Comparison of ENCODE assay signal across 8 cellular contexts in the genomic region with DNA sequence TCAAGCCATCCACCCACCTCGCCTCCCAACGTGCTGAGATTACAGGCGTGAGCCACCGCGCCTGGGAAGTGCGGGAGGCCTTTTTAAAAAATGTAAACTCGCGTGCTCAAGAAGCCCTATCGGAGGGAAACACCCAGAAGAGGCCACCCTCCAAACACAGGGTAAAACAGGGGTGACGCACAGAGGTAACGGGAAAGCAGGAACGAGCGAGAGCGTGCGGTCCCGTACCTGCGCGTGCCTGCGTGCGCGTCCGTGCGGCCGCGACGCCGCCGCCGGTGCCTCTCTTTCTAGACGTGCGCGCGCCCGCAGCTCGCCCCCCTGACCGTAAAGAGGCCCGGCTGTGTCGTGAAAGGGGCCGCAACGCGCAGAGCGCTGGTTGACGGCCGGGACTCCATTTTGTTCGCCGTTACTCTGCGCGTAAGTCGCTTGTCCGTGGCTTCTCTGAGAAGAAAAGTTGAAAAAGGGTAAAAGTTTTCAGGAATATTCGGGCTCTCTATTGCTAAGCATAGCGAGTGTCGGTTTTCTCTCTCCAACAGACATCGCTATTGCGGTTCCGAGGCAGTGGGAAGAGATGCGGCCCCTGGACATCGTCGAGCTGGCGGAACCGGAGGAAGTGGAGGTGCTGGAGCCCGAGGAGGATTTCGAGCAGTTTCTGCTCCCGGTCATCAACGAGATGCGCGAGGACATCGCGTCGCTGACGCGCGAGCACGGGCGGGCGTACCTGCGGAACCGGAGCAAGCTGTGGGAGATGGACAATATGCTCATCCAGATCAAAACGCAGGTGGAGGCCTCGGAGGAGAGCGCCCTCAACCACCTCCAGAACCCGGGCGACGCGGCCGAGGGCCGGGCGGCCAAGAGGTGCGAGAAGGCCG. TPM values are rescaled to one million over a fixed set of nuclear protein-coding genes. Genes with fewer than 3 reads are reported as not detected.
DNase-seq lines count a peak whose midpoint lies in the region; ATAC-seq, FAIRE-seq and TF ChIP-seq lines count a peak whose summit lies in the region.

TSS of gene MRFAP1 (plus strand) at position 394 of the 872 bp plus-strand sequence. CDS start at position 572, 178 bp downstream.

- H3K36me3 ChIP-seq in trophoblast cell (ENCODE audit: control insufficient read depth in 1 of 2, insufficient read depth in 2 of 2, low read length in 2 of 2) (peaks cover 5 to 11% of the 10 kb centered on the region in 2 experiments), tibial nerve (peaks cover 0 to 24% (median 0%) of the 10 kb centered on the region in 3 donors)

- peak within 1 kb of the TSS; percentile 69 for H4K91ac ChIP-seq in trophoblast cell (ENCODE audit: low read depth, low read length)

- H3K27me3 ChIP-seq in trophoblast cell (ENCODE audit: insufficient read depth, low read length) (no peaks in the 10 kb centered on the region), tibial nerve (no peaks in the 10 kb centered on the region)

- peak within 1 kb of the TSS; percentile 96 for H3K4me3 Mint-ChIP-seq in activated naive CD8-positive, alpha-beta T cell treated with anti-CD3 and anti-CD28 coated beads, Interleukin-2, amount 50 U/mL, for 24 hours

- H3K27me3 Mint-ChIP-seq in activated naive CD8-positive, alpha-beta T cell treated with anti-CD3 and anti-CD28 coated beads, Interleukin-2, amount 50 U/mL, for 24 hours, result no peaks in the 10 kb centered on the region

- peak; percentile 69 to 98 for TF ChIP-seq EP300 in tibial nerve (IDR thresholded peaks at IDR 0.05)

- H3K14ac ChIP-seq in trophoblast cell (ENCODE audit: low read length), result peak within 1 kb of the TSS; percentile 90

- peak within 1 kb of the TSS; percentile 67 for H3K18ac ChIP-seq in trophoblast cell (ENCODE audit: low read length)

- TF ChIP-seq POLR2A in GM12891 (IDR thresholded peaks at IDR 0.05; ENCODE audit: low read depth, low read length), result peak; percentile 76
- peak; percentile 80 to 85 for TF ChIP-seq POLR2A in tibial nerve (IDR thresholded peaks at IDR 0.05)

- H3K4me1 Mint-ChIP-seq in activated naive CD8-positive, alpha-beta T cell treated with anti-CD3 and anti-CD28 coated beads, Interleukin-2, amount 50 U/mL, for 24 hours, result peaks cover 34% of the 10 kb centered on the region

- H3K79me2 ChIP-seq in trophoblast cell (ENCODE audit: control insufficient read depth, insufficient read depth, low read length, poor library complexity), result peaks cover 15% of the 10 kb centered on the region

- ATAC-seq in HG02798 (IDR thresholded peaks at IDR 0.05; ENCODE audit: poor library complexity, unreplicated experiment), result peak; percentile 92
- peak; percentile 92 for ATAC-seq in activated naive CD8-positive, alpha-beta T cell treated with anti-CD3 and anti-CD28 coated beads, Interleukin-2, amount 50 U/mL, for 24 hours

- H4K8ac ChIP-seq in trophoblast cell (ENCODE audit: low read depth, low read length), result peak within 1 kb of the TSS; percentile 99

- H3K9ac ChIP-seq in trophoblast cell (ENCODE audit: low read length), result peak within 1 kb of the TSS; percentile 92

- H3K23ac ChIP-seq in trophoblast cell (ENCODE audit: low read length), result peak within 1 kb of the TSS; percentile 31

- H3K4me3 ChIP-seq in trophoblast cell (ENCODE audit: low read depth, low read length), result peak within 1 kb of the TSS; percentile 98
- H3K4me3 ChIP-seq in tibial nerve, result peak within 1 kb of the TSS; percentile 70 to 85 (median 81)

- H2BK120ac ChIP-seq in trophoblast cell (ENCODE audit: insufficient read depth, low read length, poor library complexity), result peak within 1 kb of the TSS; percentile 38

- peak within 1 kb of the TSS; percentile 74 for H2AK5ac ChIP-seq in trophoblast cell (ENCODE audit: low read length)

- peak; percentile 88 for DNase-seq in GM12891 (ENCODE audit: insufficient read length, low spot score)
- DNase-seq in NCI-H1436 (lab: John Stamatoyannopoulos, UW), result peak; percentile 77
- DNase-seq in SW480 (ENCODE audit: low spot score), result peak; percentile 92
- peak; percentile 93 for DNase-seq in activated naive CD8-positive, alpha-beta T cell treated with anti-CD3 and anti-CD28 coated beads, Interleukin-2, amount 50 U/mL, for 24 hours
- DNase-seq in cardiac septum (ENCODE audit: low spot score), result peak; percentile 97
- DNase-seq in trophoblast cell, result peak; percentile 95 to 96
- DNase-seq in tibial nerve (ENCODE audit: low spot score in 2 of 2), result peak; percentile 90 to 92

- H2BK5ac ChIP-seq in trophoblast cell (ENCODE audit: low read depth, low read length, poor library complexity), result peak within 1 kb of the TSS; percentile 65

- H3K4me2 ChIP-seq in trophoblast cell (ENCODE audit: low read length), result peak within 1 kb of the TSS; percentile 94

- H3K9me3 Mint-ChIP-seq in activated naive CD8-positive, alpha-beta T cell treated with anti-CD3 and anti-CD28 coated beads, Interleukin-2, amount 50 U/mL, for 24 hours, result no peaks in the 10 kb centered on the region

- peaks cover 36% of the 10 kb centered on the region for H3K36me3 Mint-ChIP-seq in activated naive CD8-positive, alpha-beta T cell treated with anti-CD3 and anti-CD28 coated beads, Interleukin-2, amount 50 U/mL, for 24 hours (ENCODE audit: low read depth)

- H3K4me1 ChIP-seq in trophoblast cell (ENCODE audit: control insufficient read depth in 1 of 2, insufficient read depth in 2 of 2, low read length in 2 of 2), result peaks cover 3 to 6% of the 10 kb centered on the region in 2 experiments
- H3K4me1 ChIP-seq in tibial nerve, result peaks cover 5 to 41% (median 23%) of the 10 kb centered on the region in 4 donors

- peak within 1 kb of the TSS; percentile 86 for H3K27ac ChIP-seq in trophoblast cell (ENCODE audit: low read depth, low read length)
- peak within 1 kb of the TSS; percentile 85 to 97 (median 92) for H3K27ac ChIP-seq in tibial nerve

- TF ChIP-seq CTCF in tibial nerve (IDR thresholded peaks at IDR 0.05), result no peak

- peak within 1 kb of the TSS; percentile 96 for H3K4ac ChIP-seq in trophoblast cell (ENCODE audit: low read depth, low read length)

- no CpG with 5 or more reads among the region's 90 CpGs for WGBS in trophoblast cell (ENCODE audit: extremely low coverage, insufficient coverage, insufficient read length)
- 0% methylated on average over 71 to 90 of the region's 90 CpGs for WGBS in tibial nerve, 2 donors

- H3K79me1 ChIP-seq in trophoblast cell (ENCODE audit: low read length), result peaks cover 10% of the 10 kb centered on the region

- H2BK12ac ChIP-seq in trophoblast cell (ENCODE audit: low read length), result no peak within 1 kb of the TSS

- peak within 1 kb of the TSS; percentile 93 for H2AFZ ChIP-seq in trophoblast cell (ENCODE audit: insufficient read depth, low read length, poor library complexity)

- H4K12ac ChIP-seq in trophoblast cell (ENCODE audit: low read depth, low read length), result peak within 1 kb of the TSS; percentile 97

- H3K9me3 ChIP-seq in trophoblast cell (ENCODE audit: insufficient read depth, low read depth, low read length) (no peaks in the 10 kb centered on the region), tibial nerve (no peaks in the 10 kb centered on the region)

- peak within 1 kb of the TSS; percentile 99 for H3K27ac Mint-ChIP-seq in activated naive CD8-positive, alpha-beta T cell treated with anti-CD3 and anti-CD28 coated beads, Interleukin-2, amount 50 U/mL, for 24 hours

- FAIRE-seq in GM12891 (lab: Jason Lieb, UNC), result peak; percentile 96

- intact Hi-C loops in cardiac septum (cut with DNase I), result loop anchor here (1.0 to 2.0 kb wide), 3 partner anchors 32 to 76 kb away; partner anchors contain the start of genes BLOC1S4 and MRFAP1L1

TF ChIP-seq in GM12891, 5 proteins besides CTCF, POLR2A, EP300 and RAD21:
- peak; percentile 50 for TF ChIP-seq SPI1 (IDR thresholded peaks at IDR 0.05; ENCODE audit: low read depth, low read length)
- peak; percentile 87; the same call in 1 of the 2 replicates for TF ChIP-seq POLR2AphosphoS5 (IDR thresholded peaks at IDR 0.05; ENCODE audit: low read depth, low read length)
- TF ChIP-seq POU2F2 (IDR thresholded peaks at IDR 0.05; ENCODE audit: low read depth, low read length), result 0 out of 2 replicates have a peak, but pooled peaks have one; percentile 20
- TF ChIP-seq TAF1 (IDR thresholded peaks at IDR 0.05; ENCODE audit: low read depth, low read length), result peak; percentile 98
- TF ChIP-seq PAX5 (IDR thresholded peaks at IDR 0.05; ENCODE audit: insufficient read depth, low read length, severe bottlenecking), result no peak
TF ChIP-seq in GM12891: peak in this region for 4.

RNA-seq across cellular contexts. Expression of gene MRFAP1, which starts in this region (rescaled TPM):
- 84.5 TPM for polyA plus RNA-seq in GM12891 (2012; ENCODE audit: low read depth, missing spikeins)
- total RNA-seq in cardiac septum (262 TPM), tibial nerve (100 to 1,000 TPM; 176 to 300 (median 202) TPM)
- polyA plus RNA-seq in trophoblast cell (2013), result 197 and 208 TPM in 2 replicates

Comparison
In these comparisons a context has a peak if more than half of its experiments do, and no peak if none do; other contexts are left out.
1. Peak in every context shown above with its lines: DNase-seq, ATAC-seq, H3K4me3 ChIP-seq and H3K27ac ChIP-seq.